ENCODE assay signal across 8 cellular contexts in the genomic region with DNA sequence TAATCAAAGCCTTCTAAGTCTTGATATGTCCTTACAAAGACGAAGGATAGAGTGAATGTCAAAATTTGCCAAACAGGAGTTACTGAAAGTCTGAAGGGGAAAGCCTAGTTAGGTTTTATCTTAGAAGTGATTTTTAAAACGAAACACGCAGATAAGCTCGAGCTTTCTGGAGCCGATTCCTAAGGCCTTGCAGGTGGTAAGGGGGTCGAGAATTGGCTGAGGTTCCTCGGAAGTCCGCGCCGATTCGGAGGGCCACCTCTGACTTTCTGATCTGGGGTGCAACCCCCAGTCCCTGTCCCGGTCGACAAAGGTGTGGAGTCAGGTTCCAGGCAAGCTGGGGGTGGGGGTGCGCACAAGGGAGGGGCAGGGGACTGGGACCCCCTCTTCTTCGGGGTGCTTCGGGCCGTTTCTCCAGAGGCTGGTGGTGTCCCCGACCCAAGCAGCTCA. TPM values are rescaled to one million over a fixed set of nuclear protein-coding genes. Genes with fewer than 3 reads are reported as not detected.
DNase-seq lines count a peak whose midpoint lies in the region; ATAC-seq lines count a peak whose summit lies in the region.

No MANE protein-coding gene starts in this region.

- no peaks in the 10 kb centered on the region for H3K9me3 Mint-ChIP-seq in activated naive CD8-positive, alpha-beta T cell treated with anti-CD3 and anti-CD28 coated beads for 36 hours
- no peaks in the 10 kb centered on the region for H3K9me3 Mint-ChIP-seq in stimulated activated naive B cell treated with anti-CD40 and anti-IgM and Interleukin-4, amounts not matched to agents 10 μg/mL and 1 μg/mL and 100 μg/mL, for 72 hours

- H3K4me3 Mint-ChIP-seq in activated naive CD8-positive, alpha-beta T cell treated with anti-CD3 and anti-CD28 coated beads for 36 hours, result peak overlapping the region; percentile 82
- peak overlapping the region; percentile 84 to 96 for H3K4me3 Mint-ChIP-seq in stimulated activated naive B cell treated with anti-CD40 and anti-IgM and Interleukin-4, amounts not matched to agents 10 μg/mL and 1 μg/mL and 100 μg/mL, for 72 hours

- peak; percentile 85 for DNase-seq in activated CD8-positive, alpha-beta memory T cell treated with anti-CD3 and anti-CD28 coated beads for 24 hours
- no peak for DNase-seq in activated CD8-positive, alpha-beta memory T cell treated with anti-CD3 and anti-CD28 coated beads, Interleukin-2, amount 50 U/mL, for 4 hours
- DNase-seq in activated naive CD8-positive, alpha-beta T cell treated with anti-CD3 and anti-CD28 coated beads for 36 hours, result peak; percentile 34
- peak; percentile 30 for DNase-seq in inferior parietal cortex (ENCODE audit: extremely low spot score)
- DNase-seq in stimulated activated naive B cell treated with anti-CD40 and anti-IgM and Interleukin-4, amounts not matched to agents 10 μg/mL and 1 μg/mL and 100 μg/mL, for 72 hours, result no peak
- DNase-seq in NCI-H510A (lab: John Stamatoyannopoulos, UW), result no peak
- DNase-seq in islet precursor cell, result no peak

- H3K4me1 Mint-ChIP-seq in activated naive CD8-positive, alpha-beta T cell treated with anti-CD3 and anti-CD28 coated beads for 36 hours, result peaks cover 44% of the 10 kb centered on the region
- H3K4me1 Mint-ChIP-seq in stimulated activated naive B cell treated with anti-CD40 and anti-IgM and Interleukin-4, amounts not matched to agents 10 μg/mL and 1 μg/mL and 100 μg/mL, for 72 hours, result peaks cover 36 to 39% of the 10 kb centered on the region in 2 donors

- H3K27ac Mint-ChIP-seq in activated naive CD8-positive, alpha-beta T cell treated with anti-CD3 and anti-CD28 coated beads for 36 hours, result peak overlapping the region; percentile 92
- peak overlapping the region; percentile 96 for H3K27ac Mint-ChIP-seq in stimulated activated naive B cell treated with anti-CD40 and anti-IgM and Interleukin-4, amounts not matched to agents 10 μg/mL and 1 μg/mL and 100 μg/mL, for 72 hours

- H3K27me3 Mint-ChIP-seq in activated naive CD8-positive, alpha-beta T cell treated with anti-CD3 and anti-CD28 coated beads for 36 hours, result no peaks in the 10 kb centered on the region
- no peaks in the 10 kb centered on the region for H3K27me3 Mint-ChIP-seq in stimulated activated naive B cell treated with anti-CD40 and anti-IgM and Interleukin-4, amounts not matched to agents 10 μg/mL and 1 μg/mL and 100 μg/mL, for 72 hours

- peaks cover 19% of the 10 kb centered on the region for H3K36me3 Mint-ChIP-seq in activated naive CD8-positive, alpha-beta T cell treated with anti-CD3 and anti-CD28 coated beads for 36 hours
- peaks cover 3 to 8% of the 10 kb centered on the region in 2 donors for H3K36me3 Mint-ChIP-seq in stimulated activated naive B cell treated with anti-CD40 and anti-IgM and Interleukin-4, amounts not matched to agents 10 μg/mL and 1 μg/mL and 100 μg/mL, for 72 hours

- ATAC-seq in HG03571 (IDR thresholded peaks at IDR 0.05; ENCODE audit: unreplicated experiment), result peak; percentile 1
- peak; percentile 4 to 5 for ATAC-seq in stimulated activated naive B cell treated with anti-CD40 and anti-IgM and Interleukin-4, amounts not matched to agents 10 μg/mL and 1 μg/mL and 100 μg/mL, for 72 hours (replicated peaks)

RNA-seq across cellular contexts. Expression of gene CUL1, which starts 0.7 kb away (rescaled TPM):
- 10 to 100 TPM; 72.7 to 75.3 TPM for total RNA-seq in activated naive CD8-positive, alpha-beta T cell treated with anti-CD3 and anti-CD28 coated beads for 36 hours

Comparison
In these comparisons a context has a peak if more than half of its experiments do, and no peak if none do; other contexts are left out.
1. DNase-seq: peak in activated CD8-positive, alpha-beta memory T cell treated with anti-CD3 and anti-CD28 coated beads for 24 hours (single experiment), activated naive CD8-positive, alpha-beta T cell treated with anti-CD3 and anti-CD28 coated beads for 36 hours (single experiment) and inferior parietal cortex (single experiment); none in activated CD8-positive, alpha-beta memory T cell treated with anti-CD3 and anti-CD28 coated beads, Interleukin-2, amount 50 U/mL, for 4 hours (single experiment), stimulated activated naive B cell treated with anti-CD40 and anti-IgM and Interleukin-4, amounts not matched to agents 10 μg/mL and 1 μg/mL and 100 μg/mL, for 72 hours (single experiment), NCI-H510A (single experiment) and islet precursor cell (single experiment).